30 cellular contexts compared by ENCODE assay signal in the genomic region with DNA sequence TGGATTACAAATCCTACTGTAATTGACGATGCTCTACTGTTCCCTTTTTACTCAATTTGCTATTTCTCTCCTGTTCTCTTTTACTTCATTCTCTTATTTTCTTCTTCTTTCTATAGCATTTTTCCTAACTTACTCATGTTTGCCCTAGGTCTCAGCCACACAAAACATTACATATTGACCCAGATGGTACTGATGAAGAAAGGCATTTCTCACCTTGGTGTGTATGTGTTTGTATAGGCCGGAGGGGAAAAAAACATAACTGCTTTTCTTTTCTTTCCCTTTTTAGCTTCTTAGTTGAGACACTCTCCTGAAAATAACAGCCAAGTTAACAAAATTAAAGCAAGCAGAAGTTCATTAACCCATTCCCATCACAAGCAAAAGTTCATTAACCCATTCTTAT.
"Had no signal": no experiment of that assay in that cellular context is flagged by ENCODE, and none has a peak within 500 bp of the region (broad histone marks: within the 10 kb centered on the region; RNA-seq: fewer than 3 reads in every experiment).

No MANE protein-coding gene starts in this region.

- H3K36me3 Mint-ChIP-seq: activated CD4-positive, alpha-beta memory T cell treated with anti-CD3 and anti-CD28 coated beads for 36 hours; activated naive CD4-positive, alpha-beta T cell treated with anti-CD3 and anti-CD28 coated beads, Interleukin-2, amount 10 ng/mL, durations not matched to agents 7 days and 5 days; activated naive CD4-positive, alpha-beta T cell treated with anti-CD3 and anti-CD28 coated beads, Interleukin-2, amount 50 U/mL, for 72 hours; activated naive CD8-positive, alpha-beta T cell treated with anti-CD3 and anti-CD28 coated beads, Interleukin-2, amount 10 ng/mL, durations not matched to agents 7 days and 5 days had no signal

- DNase-seq: activated CD4-positive, alpha-beta memory T cell treated with anti-CD3 and anti-CD28 coated beads for 36 hours; activated CD4-positive, alpha-beta T cell treated with anti-CD3 and anti-CD28 coated beads for 36 hours; activated CD4-positive, alpha-beta T cell treated with anti-CD3 and anti-CD28 coated beads, Interleukin-2, amount 10 ng/mL, durations not matched to agents 24 days and 14 days; activated CD4-positive, CD25-positive, alpha-beta regulatory T cell; activated CD4-positive, CD25-positive, alpha-beta regulatory T cell treated with anti-CD3 and anti-CD28 coated beads, Interleukin-2, amount 50 U/mL, for 72 hours; activated CD8-positive, alpha-beta memory T cell treated with anti-CD3 and anti-CD28 coated beads, Interleukin-2, amount 50 U/mL, for 48 hours; activated CD8-positive, alpha-beta T cell treated with anti-CD3 and anti-CD28 coated beads, Interleukin-2, amount 10 ng/mL, durations not matched to agents 7 days and 5 days; activated gamma-delta T cell; activated naive CD4-positive, alpha-beta T cell; activated naive CD4-positive, alpha-beta T cell treated with anti-CD3 and anti-CD28 coated beads, Interleukin-2, amount 10 ng/mL, durations not matched to agents 7 days and 5 days; activated naive CD8-positive, alpha-beta T cell treated with anti-CD3 and anti-CD28 coated beads, Interleukin-2, amount 10 ng/mL, durations not matched to agents 7 days and 5 days; activated T-cell treated with anti-CD3 and anti-CD28 coated beads for 4 hours; activated T-cell treated with anti-CD3 and anti-CD28 coated beads, Interleukin-2, amount 50 U/mL, for 24 hours; activated T-cell treated with anti-CD3 and anti-CD28 coated beads, Interleukin-2, amount 50 U/mL, for 72 hours; amniotic stem cell; anterior cingulate cortex; brain microvascular endothelial cell; caudate nucleus; cortex of kidney; dermis blood vessel endothelial cell; effector CD8-positive, alpha-beta T cell; foreskin fibroblast; head of caudate nucleus; hippocampal formation; T-helper 2 cell had no signal

- ATAC-seq: activated CD4-positive, alpha-beta T cell treated with anti-CD3 and anti-CD28 coated beads for 36 hours; activated CD8-positive, alpha-beta T cell treated with anti-CD3 and anti-CD28 coated beads, Interleukin-2, amount 10 ng/mL, durations not matched to agents 7 days and 5 days; activated naive CD4-positive, alpha-beta T cell treated with anti-CD3 and anti-CD28 coated beads, Interleukin-2, amount 50 U/mL, for 72 hours; activated T-cell treated with anti-CD3 and anti-CD28 coated beads, Interleukin-2, amount 50 U/mL, for 72 hours; esophagus mucosa had no signal

- FAIRE-seq: astrocyte, colon, frontal cortex had no signal

- H3K27ac ChIP-seq: brain microvascular endothelial cell had no signal

- H3K4me1 Mint-ChIP-seq: activated CD4-positive, alpha-beta T cell treated with anti-CD3 and anti-CD28 coated beads for 36 hours; activated CD4-positive, alpha-beta T cell treated with anti-CD3 and anti-CD28 coated beads, Interleukin-2, amount 10 ng/mL, durations not matched to agents 24 days and 14 days; activated naive CD4-positive, alpha-beta T cell treated with anti-CD3 and anti-CD28 coated beads, Interleukin-2, amount 10 ng/mL, durations not matched to agents 7 days and 5 days; activated naive CD8-positive, alpha-beta T cell treated with anti-CD3 and anti-CD28 coated beads, Interleukin-2, amount 10 ng/mL, durations not matched to agents 7 days and 5 days had no signal

- H3K9me3 Mint-ChIP-seq: activated naive CD8-positive, alpha-beta T cell treated with anti-CD3 and anti-CD28 coated beads, Interleukin-2, amount 10 ng/mL, durations not matched to agents 7 days and 5 days had no signal

- H3K4me3 Mint-ChIP-seq: activated CD4-positive, alpha-beta memory T cell treated with anti-CD3 and anti-CD28 coated beads for 36 hours; activated CD4-positive, alpha-beta T cell treated with anti-CD3 and anti-CD28 coated beads for 36 hours; activated CD4-positive, alpha-beta T cell treated with anti-CD3 and anti-CD28 coated beads, Interleukin-2, amount 10 ng/mL, durations not matched to agents 24 days and 14 days; activated CD8-positive, alpha-beta T cell treated with anti-CD3 and anti-CD28 coated beads, Interleukin-2, amount 10 ng/mL, durations not matched to agents 7 days and 5 days; activated naive CD4-positive, alpha-beta T cell treated with anti-CD3 and anti-CD28 coated beads, Interleukin-2, amount 10 ng/mL, durations not matched to agents 7 days and 5 days; activated naive CD8-positive, alpha-beta T cell treated with anti-CD3 and anti-CD28 coated beads, Interleukin-2, amount 10 ng/mL, durations not matched to agents 7 days and 5 days; activated T-cell treated with anti-CD3 and anti-CD28 coated beads, Interleukin-2, amount 50 U/mL, for 24 hours; activated T-cell treated with anti-CD3 and anti-CD28 coated beads, Interleukin-2, amount 50 U/mL, for 72 hours had no signal

- H3K27me3 ChIP-seq: brain microvascular endothelial cell had no signal

- H3K27ac Mint-ChIP-seq: activated CD4-positive, alpha-beta memory T cell treated with anti-CD3 and anti-CD28 coated beads for 36 hours; activated CD4-positive, alpha-beta T cell treated with anti-CD3 and anti-CD28 coated beads for 36 hours; activated CD4-positive, alpha-beta T cell treated with anti-CD3 and anti-CD28 coated beads, Interleukin-2, amount 10 ng/mL, durations not matched to agents 24 days and 14 days; activated CD8-positive, alpha-beta T cell treated with anti-CD3 and anti-CD28 coated beads, Interleukin-2, amount 10 ng/mL, durations not matched to agents 7 days and 5 days; activated naive CD4-positive, alpha-beta T cell treated with anti-CD3 and anti-CD28 coated beads, Interleukin-2, amount 10 ng/mL, durations not matched to agents 7 days and 5 days; activated naive CD4-positive, alpha-beta T cell treated with anti-CD3 and anti-CD28 coated beads, Interleukin-2, amount 50 U/mL, for 72 hours; activated naive CD8-positive, alpha-beta T cell treated with anti-CD3 and anti-CD28 coated beads, Interleukin-2, amount 10 ng/mL, durations not matched to agents 7 days and 5 days; activated T-cell treated with anti-CD3 and anti-CD28 coated beads, Interleukin-2, amount 50 U/mL, for 24 hours; activated T-cell treated with anti-CD3 and anti-CD28 coated beads, Interleukin-2, amount 50 U/mL, for 72 hours had no signal

- H3K27me3 Mint-ChIP-seq: activated CD4-positive, alpha-beta memory T cell treated with anti-CD3 and anti-CD28 coated beads for 36 hours; activated CD4-positive, alpha-beta T cell treated with anti-CD3 and anti-CD28 coated beads for 36 hours; activated CD4-positive, alpha-beta T cell treated with anti-CD3 and anti-CD28 coated beads, Interleukin-2, amount 10 ng/mL, durations not matched to agents 24 days and 14 days; activated naive CD4-positive, alpha-beta T cell treated with anti-CD3 and anti-CD28 coated beads, Interleukin-2, amount 10 ng/mL, durations not matched to agents 7 days and 5 days; activated naive CD8-positive, alpha-beta T cell treated with anti-CD3 and anti-CD28 coated beads, Interleukin-2, amount 10 ng/mL, durations not matched to agents 7 days and 5 days; activated T-cell treated with anti-CD3 and anti-CD28 coated beads, Interleukin-2, amount 50 U/mL, for 24 hours had no signal

- H3K36me3 ChIP-seq: brain microvascular endothelial cell had no signal
